16 cellular contexts compared by ENCODE assay signal in the genomic region with DNA sequence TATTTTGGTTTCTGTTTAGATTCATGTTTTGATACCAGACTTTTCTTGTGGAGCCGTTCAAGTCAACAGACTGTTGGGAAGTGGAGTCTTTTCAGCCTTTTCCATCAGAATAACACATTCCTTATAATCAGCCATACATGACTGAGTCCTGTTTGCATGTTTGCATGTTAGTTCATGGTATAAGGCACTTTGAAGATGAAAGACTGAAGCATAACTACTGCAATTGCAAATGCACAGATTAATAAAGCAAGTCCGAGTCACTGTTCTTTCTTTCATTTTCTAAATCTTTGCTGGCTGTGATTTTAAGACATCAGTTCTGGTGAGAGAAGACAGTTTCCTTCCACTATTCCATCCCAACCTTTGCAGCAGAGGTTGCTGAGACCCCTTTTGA. TPM values are rescaled to one million over a fixed set of nuclear protein-coding genes. Genes with fewer than 3 reads are reported as not detected.
"Had no signal": no experiment of that assay in that cellular context is flagged by ENCODE, and none has a peak within 500 bp of the region (broad histone marks: within the 10 kb centered on the region; RNA-seq: fewer than 3 reads in every experiment).

No MANE protein-coding gene starts in this region.

- H3K27me3 Mint-ChIP-seq: naive thymus-derived CD4-positive, alpha-beta T cell; type B pancreatic cell had no signal

- DNase-seq: colonic mucosa; effector CD4-positive, alpha-beta T cell; heart left ventricle; hypothalamus; kidney glomerular epithelial cell; naive thymus-derived CD4-positive, alpha-beta T cell; posterior cingulate gyrus; sigmoid colon; stimulated activated CD4-positive, alpha-beta T cell treated with anti-CD3 and anti-CD28 coated beads, Interleukin-2, amount 100 ng/mL, for 24 hours; stimulated activated naive CD4-positive, alpha-beta T cell treated with Interleukin-2 at 50 U/mL for 16 hours had no signal

- ATAC-seq: heart left ventricle; left lobe of liver; naive thymus-derived CD4-positive, alpha-beta T cell had no signal

- H3K9me3 Mint-ChIP-seq: neural crest cell had no signal

- H3K27ac Mint-ChIP-seq: naive thymus-derived CD4-positive, alpha-beta T cell; type B pancreatic cell had no signal

- H3K4me3 Mint-ChIP-seq: naive thymus-derived CD4-positive, alpha-beta T cell; neural crest cell; type B pancreatic cell had no signal

RNA-seq across cellular contexts. Expression of gene RASL11B, which starts 28.3 kb away (rescaled TPM):
- total RNA-seq: dermis microvascular lymphatic vessel endothelial cell, glomerular endothelial cell, pulmonary artery endothelial cell had no signal
